ENCODE assay signal across 32 cellular contexts in genomic region chr3:139527287-139527686, GRCh38. TPM values are rescaled to one million over a fixed set of nuclear protein-coding genes. Genes with fewer than 3 reads are reported as not detected.
"Had no signal": no experiment of that assay in that cellular context is flagged by ENCODE, and none has a peak within 500 bp of the region (broad histone marks: within the 10 kb centered on the region; RNA-seq: fewer than 3 reads in every experiment).

No MANE protein-coding gene starts in this region.

- H3K9me3 ChIP-seq: adrenal gland, body of pancreas, esophagus squamous epithelium, gastroesophageal sphincter had no signal

- H3K36me3 ChIP-seq: esophagus squamous epithelium, WERI-Rb-1 had no signal

- H3K4me3 ChIP-seq: adrenal gland, body of pancreas, esophagus squamous epithelium, gastroesophageal sphincter had no signal

- H3K27ac ChIP-seq: adrenal gland, body of pancreas, epithelial cell of prostate, esophagus squamous epithelium, gastroesophageal sphincter, WERI-Rb-1 had no signal

- DNase-seq: activated B cell treated with CpG ODN at 0.5 μM for 24 hours; activated CD4-positive, alpha-beta T cell treated with anti-CD3 and anti-CD28 coated beads for 48 hours; activated CD4-positive, alpha-beta T cell treated with anti-CD3 and anti-CD28 coated beads, Interleukin-2, amount 50 U/mL, for 1 hour; activated CD4-positive, alpha-beta T cell treated with anti-CD3 and anti-CD28 coated beads, Interleukin-2, amount 50 U/mL, for 48 hours; activated CD8-positive, alpha-beta memory T cell treated with anti-CD3 and anti-CD28 coated beads for 24 hours; activated CD8-positive, alpha-beta T cell treated with anti-CD3 and anti-CD28 coated beads for 36 hours; activated effector memory CD4-positive, alpha-beta T cell treated with anti-CD3 and anti-CD28 coated beads, Interleukin-2, amount 50 U/mL, for 16 hours; activated naive CD4-positive, alpha-beta T cell treated with anti-CD3 and anti-CD28 coated beads for 36 hours; activated naive CD8-positive, alpha-beta T cell treated with anti-CD3 and anti-CD28 coated beads for 36 hours; activated naive CD8-positive, alpha-beta T cell treated with anti-CD3 and anti-CD28 coated beads, Interleukin-2, amount 50 U/mL, for 24 hours; activated T-cell treated with anti-CD3 and anti-CD28 coated beads, Interleukin-2, amount 50 U/mL, for 4 hours; adrenal gland; amygdala; aorta; body of pancreas; caudate nucleus; effector CD8-positive, alpha-beta T cell; esophagus squamous epithelium; foreskin melanocyte; T-helper 2 cell; WERI-Rb-1 had no signal

- H3K27me3 ChIP-seq: adrenal gland, body of pancreas, esophagus squamous epithelium, gastroesophageal sphincter had no signal

- ATAC-seq: activated CD4-positive, CD25-positive, alpha-beta regulatory T cell treated with anti-CD3 and anti-CD28 coated beads, Interleukin-2, amount 50 U/mL, for 24 hours; activated CD8-positive, alpha-beta T cell treated with anti-CD3 and anti-CD28 coated beads for 36 hours; activated naive CD8-positive, alpha-beta T cell treated with anti-CD3 and anti-CD28 coated beads, Interleukin-2, amount 50 U/mL, for 24 hours; activated T-cell treated with anti-CD3 and anti-CD28 coated beads, Interleukin-2, amount 50 U/mL, for 4 hours; activated T-helper 17 cell treated with anti-CD3 and anti-CD28 coated beads, Interleukin-2, amount 50 U/mL, for 72 hours; body of pancreas; gastroesophageal sphincter had no signal

RNA-seq across cellular contexts. Expression of gene RBP1, which starts 12.3 kb away (rescaled TPM):
- total RNA-seq: activated B cell treated with CpG ODN at 0.5 μM for 24 hours; activated CD8-positive, alpha-beta T cell treated with anti-CD3 and anti-CD28 coated beads for 36 hours; activated naive CD4-positive, alpha-beta T cell treated with anti-CD3 and anti-CD28 coated beads for 36 hours; activated naive CD8-positive, alpha-beta T cell treated with anti-CD3 and anti-CD28 coated beads for 36 hours; activated T-helper 17 cell treated with anti-CD3 and anti-CD28 coated beads, Interleukin-2, amount 50 U/mL, for 72 hours; T-helper 1 cell treated with Interleukin-12 subunit alpha and Interleukin-12 subunit beta and Interleukin-4 antibody, amounts not matched to agents 30 ng/mL and 1 ng/mL, for 36 hours had no signal

RNA-seq across cellular contexts. Expression of gene RBP2, which starts 51.0 kb away (rescaled TPM):
- total RNA-seq: activated B cell treated with CpG ODN at 0.5 μM for 24 hours; activated CD8-positive, alpha-beta T cell treated with anti-CD3 and anti-CD28 coated beads for 36 hours; activated naive CD4-positive, alpha-beta T cell treated with anti-CD3 and anti-CD28 coated beads for 36 hours; activated naive CD8-positive, alpha-beta T cell treated with anti-CD3 and anti-CD28 coated beads for 36 hours; activated T-cell treated with anti-CD3 and anti-CD28 coated beads, Interleukin-2, amount 50 U/mL, for 4 hours; activated T-helper 17 cell treated with anti-CD3 and anti-CD28 coated beads, Interleukin-2, amount 50 U/mL, for 72 hours; aorta; body of pancreas; chondrocyte; dermis microvascular lymphatic vessel endothelial cell; endothelial cell of umbilical vein; esophagus squamous epithelium; fibroblast of lung; fibroblast of villous mesenchyme; gastroesophageal sphincter; glomerular endothelial cell; T-helper 1 cell treated with Interleukin-12 subunit alpha and Interleukin-12 subunit beta and Interleukin-4 antibody, amounts not matched to agents 30 ng/mL and 1 ng/mL, for 36 hours had no signal
- polyA plus RNA-seq: endothelial cell of umbilical vein, fibroblast of lung had no signal
